8 cellular contexts compared by ENCODE assay signal in genomic region chr1:2548068-2548589, GRCh38. TPM values are rescaled to one million over a fixed set of nuclear protein-coding genes. Genes with fewer than 3 reads are reported as not detected.
DNase-seq lines count a peak whose midpoint lies in the region; ATAC-seq and TF ChIP-seq lines count a peak whose summit lies in the region.

No MANE protein-coding gene starts in this region.

- peak overlapping the region; percentile 25 to 64 (median 39) for H3K4me3 ChIP-seq in right lobe of liver

- no peak overlapping the region for H3K4me3 Mint-ChIP-seq in HFFc6

- H3K36me3 ChIP-seq in right lobe of liver = no peaks in the 10 kb centered on the region

- peaks cover 3% of the 10 kb centered on the region for H3K27me3 Mint-ChIP-seq in HFFc6 (ENCODE audit: insufficient read depth)

- peaks cover 12% of the 10 kb centered on the region; the same call in 1 of the 2 replicates for H3K4me1 Mint-ChIP-seq in HFFc6 (ENCODE audit: low read depth)

- no peaks in the 10 kb centered on the region for H3K9me3 Mint-ChIP-seq in HFFc6

- peak; percentile 18 for TF ChIP-seq POLR2A in right lobe of liver (IDR thresholded peaks at IDR 0.05)

- H3K27me3 ChIP-seq in right lobe of liver = no peaks in the 10 kb centered on the region

- H3K27ac Mint-ChIP-seq in HFFc6 = peak overlapping the region; percentile 79; the same call in 1 of the 2 replicates

- TF ChIP-seq CTCF in HFFc6 (IDR thresholded peaks at IDR 0.05) = peak; percentile 99
- peak; percentile 92 to 99 (median 98) for TF ChIP-seq CTCF in right lobe of liver (IDR thresholded peaks at IDR 0.05)

- H3K9me3 ChIP-seq in right lobe of liver = no peaks in the 10 kb centered on the region

- peak; percentile 71 for DNase-seq in EH (ENCODE audit: low read depth)
- peak; percentile 40 for DNase-seq in HFFc6
- peak; percentile 87 for DNase-seq in NCI-H345 (lab: John Stamatoyannopoulos, UW)
- DNase-seq in activated CD4-positive, alpha-beta T cell treated with anti-CD3 and anti-CD28 coated beads, Interleukin-2, amount 50 U/mL, for 24 hours (ENCODE audit: low read depth in 1 of 2, low spot score in 1 of 2) = peak; percentile 71 to 76
- peak; percentile 82 for DNase-seq in dermis blood vessel endothelial cell
- DNase-seq in right lobe of liver = peak; percentile 90 to 92 (median 91)
- peak; percentile 78 to 82 for DNase-seq in stimulated activated CD4-positive, alpha-beta T cell treated with anti-CD3 and anti-CD28 coated beads, Interleukin-4, amount 100 ng/mL, for 4 hours

- ATAC-seq in right lobe of liver = peak; percentile 56 to 65 (median 61)
- ATAC-seq in HG03457 (IDR thresholded peaks at IDR 0.05; ENCODE audit: unreplicated experiment) = no peak

- intact Hi-C loops in right lobe of liver (cut with DNase I) = loop anchor here in 1 of 2 donors (5.0 kb wide), 1 partner anchor 131 kb away; no protein-coding TSS in a partner anchor

- H3K36me3 Mint-ChIP-seq in HFFc6 (ENCODE audit: low read depth) = no peaks in the 10 kb centered on the region

- H3K4me1 ChIP-seq in right lobe of liver = peaks cover 0 to 29% (median 14%) of the 10 kb centered on the region in 4 donors

- peak overlapping the region; percentile 95 to 99 (median 98) for H3K27ac ChIP-seq in right lobe of liver

- 0% methylated on average over 6 of the region's 17 CpGs for WGBS in right lobe of liver (ENCODE audit: insufficient coverage, low coverage, low lambda C conversion rate, missing lambda C conversion rate)

RNA-seq across cellular contexts. Expression of gene TNFRSF14, which starts 8.0 kb away (rescaled TPM):
- 10 to 100 TPM in 4 of 6 experiments, 1 to 10 TPM in 2; 7.4 to 14.2 (median 11.5) TPM for total RNA-seq in HFFc6 (2021; fragmentation: NEBNext Ultra II Directional; extraction: Animal tissue kit (Norgen Biotek cat#: 25700))
- 109 and 155 TPM in 2 replicates for total RNA-seq in dermis blood vessel endothelial cell
- total RNA-seq in right lobe of liver = 10 to 100 TPM; 31.0 to 54.8 (median 41.1) TPM

RNA-seq across cellular contexts. Expression of gene HES5, which starts 18.1 kb away (rescaled TPM):
- under 1 TPM in 5 of 6 experiments, not detected in 1; 0.28 to 0.57 (median 0.36) TPM for total RNA-seq in HFFc6 (2021; fragmentation: NEBNext Ultra II Directional; extraction: Animal tissue kit (Norgen Biotek cat#: 25700))
- total RNA-seq in dermis blood vessel endothelial cell = 0.17 TPM in 1 of 2 replicates, not detected in the other
- total RNA-seq in right lobe of liver = under 1 TPM in 2 of 6 experiments, not detected in 4; 0.18 to 0.25 TPM

RNA-seq across cellular contexts. Expression of gene PANK4, which starts 21.7 kb away (rescaled TPM):
- 10 to 100 TPM; 20.6 to 26.4 (median 24.0) TPM for total RNA-seq in HFFc6 (2021; fragmentation: NEBNext Ultra II Directional; extraction: Animal tissue kit (Norgen Biotek cat#: 25700))
- total RNA-seq in dermis blood vessel endothelial cell (21.5 and 24.7 TPM in 2 replicates), right lobe of liver (10 to 100 TPM in 5 of 6 experiments, 1 to 10 TPM in 1; 9.6 to 18.9 (median 13.4) TPM)

RNA-seq across cellular contexts. Expression of gene PRXL2B, which starts 38.4 kb away (rescaled TPM):
- 10 to 100 TPM; 27.1 to 38.9 (median 34.7) TPM for total RNA-seq in HFFc6 (2021; fragmentation: NEBNext Ultra II Directional; extraction: Animal tissue kit (Norgen Biotek cat#: 25700))
- 63.0 and 128 TPM in 2 replicates for total RNA-seq in dermis blood vessel endothelial cell
- 10 to 100 TPM in 3 of 6 experiments, 1 to 10 TPM in 3; 5.1 to 18.6 (median 11.1) TPM for total RNA-seq in right lobe of liver

Comparison
In these comparisons a context has a peak if more than half of its experiments do, and no peak if none do; other contexts are left out.
1. DNase-seq: peak in every context shown above with its lines; median percentile 91 in right lobe of liver; 87 in NCI-H345; 82 in dermis blood vessel endothelial cell; 80 in stimulated activated CD4-positive, alpha-beta T cell treated with anti-CD3 and anti-CD28 coated beads, Interleukin-4, amount 100 ng/mL, for 4 hours; 74 in activated CD4-positive, alpha-beta T cell treated with anti-CD3 and anti-CD28 coated beads, Interleukin-2, amount 50 U/mL, for 24 hours; 71 in EH; 40 in HFFc6.